31 cellular contexts compared by ENCODE assay signal in genomic region chr4:173477016-173477415, GRCh38. TPM values are rescaled to one million over a fixed set of nuclear protein-coding genes. Genes with fewer than 3 reads are reported as not detected.
DNase-seq lines count a peak whose midpoint lies in the region; ATAC-seq, FAIRE-seq and TF ChIP-seq lines count a peak whose summit lies in the region.
"Had no signal": no experiment of that assay in that cellular context is flagged by ENCODE, and none has a peak within 500 bp of the region (broad histone marks: within the 10 kb centered on the region; RNA-seq: fewer than 3 reads in every experiment).

No MANE protein-coding gene starts in this region.

- no peaks in the 10 kb centered on the region for H3K36me3 ChIP-seq in SK-N-SH (replicated peaks in 1 of 2; ENCODE audit: control insufficient read depth in 1 of 2, insufficient read depth in 2 of 2, low read length in 1 of 2)
- no peaks in the 10 kb centered on the region for H3K36me3 ChIP-seq in astrocyte (ENCODE audit: insufficient read depth, low read length)
- H3K36me3 ChIP-seq in heart right ventricle = no peaks in the 10 kb centered on the region
- H3K36me3 ChIP-seq: SJSA1 had no signal

- TF ChIP-seq CTCF in SK-N-SH (IDR thresholded peaks at IDR 0.05) = no peak
- no peak for TF ChIP-seq CTCF in astrocyte (IDR thresholded peaks at IDR 0.05; ENCODE audit: insufficient read depth, low read depth, low read length)
- no peak for TF ChIP-seq CTCF in omental fat pad (IDR thresholded peaks at IDR 0.05)
- no peak for TF ChIP-seq CTCF in heart right ventricle (IDR thresholded peaks at IDR 0.05)

- POLR2A ChIA-PET in SK-N-SH (lab: Yijun Ruan, JAX) = interaction anchor here (0.7 kb wide), 1 partner anchor 143 kb away, joined by 3 read pairs; the partner anchor contains the start of gene HMGB2

- H3K4me2 ChIP-seq in SK-N-SH = no peak overlapping the region
- no peak overlapping the region for H3K4me2 ChIP-seq in astrocyte (ENCODE audit: low read length)
- H3K4me2 ChIP-seq: BLaER1 treated with 17β-estradiol and CSF1 and Interleukin-3, amounts not matched to agents 10 nM and 100 nM had no signal

- no peak overlapping the region for H2AFZ ChIP-seq in SK-N-SH (ENCODE audit: low read depth)
- H2AFZ ChIP-seq in astrocyte (ENCODE audit: low read depth, low read length) = no peak overlapping the region

- no peak for DNase-seq in SK-N-SH
- DNase-seq in M059J (ENCODE audit: low read depth) = peak; percentile 33
- peak; percentile 93 for DNase-seq in astrocyte (ENCODE audit: low read depth)
- DNase-seq in omental fat pad (ENCODE audit: low spot score) = no peak
- no peak for DNase-seq in GM19239 (ENCODE audit: insufficient read length, low spot score)
- DNase-seq in heart right ventricle = no peak
- no peak for DNase-seq in GM12891 (ENCODE audit: insufficient read length, low spot score)
- DNase-seq: AML-193; CD4-positive, alpha-beta T cell; COR-L47; DMS79; GF-D8; Kasumi-1; MM.1S; NCI-H1048; NCI-H1417; NCI-H1694; NCI-H2029 treated with DMSO at 0.1 percent for 48 hours; NCI-H446; NCI-H524 treated with DMSO at 0.1 percent for 48 hours; NCI-H82; NK-92 treated with Interleukin-12 subunit alpha and Interleukin-12 subunit beta, amount 100 ng/mL, for 24 hours; Right ventricle myocardium superior; RPMI8226; T-helper 1 cell had no signal

- TF ChIP-seq POLR2A in GM12891 (IDR thresholded peaks at IDR 0.05; ENCODE audit: low read depth, low read length) = no peak

- TF ChIP-seq EP300 in SK-N-SH (IDR thresholded peaks at IDR 0.05; ENCODE audit: borderline replicate concordance in 1 of 2, low read depth in 1 of 2, low read length in 1 of 2) = no peak

- TF ChIP-seq RAD21 in SK-N-SH (IDR thresholded peaks at IDR 0.05; ENCODE audit: low read length) = no peak

- no peaks in the 10 kb centered on the region for H3K9me2 ChIP-seq in SK-N-SH

- no peaks in the 10 kb centered on the region for H3K79me2 ChIP-seq in SK-N-SH (ENCODE audit: insufficient read depth)
- H3K79me2 ChIP-seq in astrocyte (ENCODE audit: insufficient read depth, low read length) = no peaks in the 10 kb centered on the region

- intact Hi-C loops in heart right ventricle (cut with DNase I) = no loop called here

- H3K36me3 Mint-ChIP-seq in astrocyte (ENCODE audit: low read depth, unreplicated experiment) = no peaks in the 10 kb centered on the region

- H4K20me1 ChIP-seq in SK-N-SH (ENCODE audit: insufficient read depth) (no peaks in the 10 kb centered on the region), astrocyte (ENCODE audit: insufficient read depth, low read length) (no peaks in the 10 kb centered on the region)
- H4K20me1 ChIP-seq: BLaER1 treated with 17β-estradiol and CSF1 and Interleukin-3, amounts not matched to agents 10 nM and 100 nM had no signal

- H3K4me3 ChIP-seq in SK-N-SH (ENCODE audit: low read depth in 2 of 2, low read length in 1 of 2) (no peak overlapping the region), astrocyte (ENCODE audit: insufficient read depth, low read depth, low read length) (no peak overlapping the region), heart right ventricle (no peak overlapping the region)
- H3K4me3 ChIP-seq: BLaER1 treated with 17β-estradiol and CSF1 and Interleukin-3, amounts not matched to agents 10 nM and 100 nM; SJSA1 had no signal

- peaks cover 4% of the 10 kb centered on the region for H3K4me1 Mint-ChIP-seq in astrocyte (ENCODE audit: low read depth, unreplicated experiment)

- FAIRE-seq in astrocyte (lab: Jason Lieb, UNC) (no peak), GM19239 (lab: Jason Lieb, UNC) (no peak), GM12891 (lab: Jason Lieb, UNC) (no peak)
- FAIRE-seq: A204.1, GM12892 had no signal

- H3K9me3 ChIP-seq in SK-N-SH = no peaks in the 10 kb centered on the region
- no peaks in the 10 kb centered on the region for H3K9me3 ChIP-seq in astrocyte (ENCODE audit: insufficient read depth, low read depth, low read length)
- H3K9me3 ChIP-seq in heart right ventricle = no peaks in the 10 kb centered on the region
- H3K9me3 ChIP-seq: SJSA1 had no signal

- H3K4me3 Mint-ChIP-seq in astrocyte (ENCODE audit: unreplicated experiment) = no peak overlapping the region
- H3K4me3 Mint-ChIP-seq: CD4-positive, alpha-beta T cell had no signal

- no peak; the same call in 2 of the 3 replicates for ATAC-seq in SK-N-SH treated with all-trans-retinoic acid at 6 μM for 48 hours
- ATAC-seq in omental fat pad (ENCODE audit: low FRiP score) = peak; percentile 78
- ATAC-seq in heart right ventricle = no peak

- H3F3A ChIP-seq in SK-N-SH (replicated peaks; ENCODE audit: insufficient read depth) = peaks cover 11% of the 10 kb centered on the region

- H3K9ac ChIP-seq in SK-N-SH (no peak overlapping the region), astrocyte (ENCODE audit: low read length) (no peak overlapping the region)
- H3K9ac ChIP-seq: BLaER1 treated with 17β-estradiol and CSF1 and Interleukin-3, amounts not matched to agents 10 nM and 100 nM had no signal

- CTCF ChIA-PET in SK-N-SH (lab: Yijun Ruan, JAX) = interaction anchor here (1.2 to 2.6 kb wide), 3 partner anchors 30 to 158 kb away, joined by 3 to 10 read pairs (median 4); no protein-coding TSS in a partner anchor

- H3K27me3 ChIP-seq in SK-N-SH (ENCODE audit: insufficient read depth) (no peaks in the 10 kb centered on the region), astrocyte (ENCODE audit: insufficient read depth, low read length) (no peaks in the 10 kb centered on the region), heart right ventricle (no peaks in the 10 kb centered on the region)
- H3K27me3 ChIP-seq: BLaER1 treated with 17β-estradiol and CSF1 and Interleukin-3, amounts not matched to agents 10 nM and 100 nM; SJSA1 had no signal

- H3K4me1 ChIP-seq in SK-N-SH (ENCODE audit: control insufficient read depth in 1 of 2, insufficient read depth in 2 of 2, low read depth in 1 of 2, low read length in 1 of 2) = peaks cover 3 to 15% of the 10 kb centered on the region in 2 experiments
- H3K4me1 ChIP-seq in astrocyte (ENCODE audit: insufficient read depth, low read length) = peaks cover 9% of the 10 kb centered on the region
- no peaks in the 10 kb centered on the region for H3K4me1 ChIP-seq in heart right ventricle

- no peaks in the 10 kb centered on the region for H3K27me3 Mint-ChIP-seq in astrocyte (ENCODE audit: low read depth, unreplicated experiment)

- peaks cover 3% of the 10 kb centered on the region for H3K9me3 Mint-ChIP-seq in astrocyte (ENCODE audit: unreplicated experiment)
- H3K9me3 Mint-ChIP-seq: CD4-positive, alpha-beta T cell had no signal

- 44% methylated on average over 1 of the region's 1 CpG for WGBS in SK-N-SH (ENCODE audit: low lambda C conversion rate)
- 55 to 64% methylated on average over 1 of the region's 1 CpG for WGBS in heart right ventricle, 2 donors

- H3K27ac ChIP-seq in SK-N-SH (ENCODE audit: low read depth in 2 of 2, low read length in 1 of 2) (no peak overlapping the region), astrocyte (ENCODE audit: low read depth, low read length) (no peak overlapping the region), heart right ventricle (no peak overlapping the region)
- H3K27ac ChIP-seq: BLaER1 treated with 17β-estradiol and CSF1 and Interleukin-3, amounts not matched to agents 10 nM and 100 nM; HL-60; SJSA1 had no signal

- no peak overlapping the region for H3K27ac Mint-ChIP-seq in astrocyte (ENCODE audit: unreplicated experiment)
- H3K27ac Mint-ChIP-seq: CD4-positive, alpha-beta T cell had no signal

TF ChIP-seq in SK-N-SH, 30 proteins besides CTCF, POLR2A, EP300 and RAD21 (continues in another document):
- TF ChIP-seq SMC3 (IDR thresholded peaks at IDR 0.05; ENCODE audit: low read depth, low read length) (no peak), ELF1 (IDR thresholded peaks at IDR 0.05) (no peak), FOXM1 (IDR thresholded peaks at IDR 0.05; ENCODE audit: low read depth) (no peak), TCF12 (IDR thresholded peaks at IDR 0.05) (peak; percentile 51), USF1 (IDR thresholded peaks at IDR 0.05; ENCODE audit: borderline replicate concordance, low read depth) (no peak)

TF ChIP-seq in SK-N-SH treated with all-trans-retinoic acid at 6 μM for 48 hours, 23 proteins besides CTCF, POLR2A, EP300 and RAD21:
- TF ChIP-seq ESRRG (CRISPR knock-in tag; IDR thresholded peaks at IDR 0.05) = no peak

TF ChIP-seq in GM12891, 5 proteins besides CTCF, POLR2A, EP300 and RAD21:
- no peak for TF ChIP-seq TAF1 (IDR thresholded peaks at IDR 0.05; ENCODE audit: low read depth, low read length)
- no peak for TF ChIP-seq SPI1 (IDR thresholded peaks at IDR 0.05; ENCODE audit: low read depth, low read length)
- TF ChIP-seq POLR2AphosphoS5 (IDR thresholded peaks at IDR 0.05; ENCODE audit: low read depth, low read length) = no peak

RNA-seq across cellular contexts. Expression of gene HAND2, which starts 53.0 kb away (rescaled TPM):
- 94.2 and 106 TPM in 2 replicates for polyA plus RNA-seq in SK-N-SH (2012; rRNA removed)
- 129 and 139 TPM in 2 replicates for polyA plus RNA-seq in SK-N-SH (2012; cell fraction: cytosol; rRNA removed)
- 96.3 and 128 TPM in 2 replicates for polyA plus RNA-seq in SK-N-SH (2012; cell fraction: nucleus; rRNA removed)
- total RNA-seq in M059J (2014; rRNA removed; shearing (Covaris generic)) = not detected in 2 replicates
- total RNA-seq in astrocyte = not detected in 2 replicates
- 10 to 100 TPM in 3 of 4 donors, 1 to 10 TPM in 1; 4.2 to 29.2 (median 12.3) TPM for total RNA-seq in omental fat pad
- 100 to 1,000 TPM in 7 of 10 donors, 10 to 100 TPM in 3; 64.6 to 196 (median 130) TPM for total RNA-seq in heart right ventricle
- 10 to 100 TPM; 48.6 to 90.7 TPM for polyA plus RNA-seq in heart right ventricle
- not detected for polyA plus RNA-seq in GM12891 (2012; ENCODE audit: low read depth, missing spikeins)
- total RNA-seq: CD4-positive, alpha-beta T cell; SJSA1 had no signal

Comparison
In these comparisons a context has a peak if more than half of its experiments do, and no peak if none do; other contexts are left out.
1. DNase-seq: peak in M059J (single experiment) and astrocyte (single experiment); none in SK-N-SH (single experiment), omental fat pad (single experiment), GM19239 (single experiment), heart right ventricle (0 of 2) and GM12891 (single experiment).